Comparison of ENCODE assay signal across 8 cellular contexts in genomic region chr7:99326408-99326782, GRCh38. TPM values are rescaled to one million over a fixed set of nuclear protein-coding genes. Genes with fewer than 3 reads are reported as not detected.
DNase-seq lines count a peak whose midpoint lies in the region; ATAC-seq, FAIRE-seq and TF ChIP-seq lines count a peak whose summit lies in the region.

No MANE protein-coding gene starts in this region.

- no peak for ATAC-seq in HepG2
- no peak for ATAC-seq in HG03139 (IDR thresholded peaks at IDR 0.05; ENCODE audit: unreplicated experiment)

- H3K27me3 ChIP-seq in HepG2 (ENCODE audit: control insufficient read depth in 1 of 2, insufficient read depth in 2 of 2, low read length in 2 of 2): no peaks in the 10 kb centered on the region; a peak in 1 of 5 replicates
- no peaks in the 10 kb centered on the region for H3K27me3 ChIP-seq in tibial nerve

- H3K27me3 Mint-ChIP-seq in activated T-cell treated with anti-CD3 and anti-CD28 coated beads, Interleukin-2, amount 50 U/mL, for 24 hours: no peaks in the 10 kb centered on the region
- no peaks in the 10 kb centered on the region for H3K27me3 Mint-ChIP-seq in activated naive CD8-positive, alpha-beta T cell treated with anti-CD3 and anti-CD28 coated beads for 36 hours

- H3K4me3 ChIP-seq in HepG2 (replicated peaks in 1 of 3; ENCODE audit: insufficient read depth in 1 of 3, low read depth in 2 of 3, low read length in 3 of 3) (peak overlapping the region; percentile 89 to 99 (median 92)), tibial nerve (peak overlapping the region; percentile 94 to 98 (median 96))

- CTCF ChIA-PET in HepG2 (lab: Yijun Ruan, JAX; ENCODE audit: low intra/inter-chr PET ratio, low total read pairs): no interaction called here

- BruUV-seq in HepG2 (replicated peaks; lab: Mats Ljungman, UMichigan): no TSS peak

- H3K27ac ChIP-seq in HepG2 (ENCODE audit: extremely low read length, insufficient read depth, low read length): peak overlapping the region; percentile 83
- peak overlapping the region; percentile 71 to 95 (median 91) for H3K27ac ChIP-seq in tibial nerve

- TF ChIP-seq EP300 in HepG2 (IDR thresholded peaks at IDR 0.05; ENCODE audit: low read depth in 2 of 2, low read length in 2 of 2) (no peak), HepG2 (CRISPR knock-in tag; IDR thresholded peaks at IDR 0.05; ENCODE audit: borderline replicate concordance) (no peak), tibial nerve (IDR thresholded peaks at IDR 0.05) (no peak)

- H4K20me1 ChIP-seq in HepG2 (ENCODE audit: insufficient read depth, low read length): no peaks in the 10 kb centered on the region

- H3K27ac Mint-ChIP-seq in activated T-cell treated with anti-CD3 and anti-CD28 coated beads, Interleukin-2, amount 50 U/mL, for 24 hours: peak overlapping the region; percentile 94
- peak overlapping the region; percentile 86 for H3K27ac Mint-ChIP-seq in activated naive CD8-positive, alpha-beta T cell treated with anti-CD3 and anti-CD28 coated beads for 36 hours

- POLR2A ChIA-PET in HepG2 (lab: Yijun Ruan, JAX): interaction anchor here (1.0 to 1.4 kb wide), 2 partner anchors 46 to 83 kb away, joined by 4 read pairs; partner anchors contain the start of genes BUD31 and PDAP1

- peaks cover 50% of the 10 kb centered on the region for H3K4me1 ChIP-seq in HepG2 (ENCODE audit: insufficient read depth, low read length)
- H3K4me1 ChIP-seq in tibial nerve: peaks cover 0 to 61% (median 26%) of the 10 kb centered on the region in 4 donors

- no peak for TF ChIP-seq POLR2A in HepG2 (IDR thresholded peaks at IDR 0.05; ENCODE audit: insufficient read depth in 1 of 2, low read depth in 2 of 2, low read length in 2 of 2)
- no peak for TF ChIP-seq POLR2A in tibial nerve (IDR thresholded peaks at IDR 0.05)

- peaks cover 39% of the 10 kb centered on the region for H3K36me3 Mint-ChIP-seq in activated T-cell treated with anti-CD3 and anti-CD28 coated beads, Interleukin-2, amount 50 U/mL, for 24 hours (ENCODE audit: low read depth)
- peaks cover 25% of the 10 kb centered on the region for H3K36me3 Mint-ChIP-seq in activated naive CD8-positive, alpha-beta T cell treated with anti-CD3 and anti-CD28 coated beads for 36 hours

- H2AFZ ChIP-seq in HepG2 (ENCODE audit: low read length): no peak overlapping the region

- no peak for TF ChIP-seq CTCF in HepG2 (CRISPR knock-in tag; IDR thresholded peaks at IDR 0.05)
- TF ChIP-seq CTCF in tibial nerve (IDR thresholded peaks at IDR 0.05): no peak

- H3K4me3 Mint-ChIP-seq in activated T-cell treated with anti-CD3 and anti-CD28 coated beads, Interleukin-2, amount 50 U/mL, for 24 hours: peak overlapping the region; percentile 85
- peak overlapping the region; percentile 90 for H3K4me3 Mint-ChIP-seq in activated naive CD8-positive, alpha-beta T cell treated with anti-CD3 and anti-CD28 coated beads for 36 hours

- peak overlapping the region; percentile 92 for H3K9ac ChIP-seq in HepG2 (ENCODE audit: insufficient read depth, low read depth, low read length)

- H3K4me1 Mint-ChIP-seq in activated T-cell treated with anti-CD3 and anti-CD28 coated beads, Interleukin-2, amount 50 U/mL, for 24 hours (ENCODE audit: low read depth): peaks cover 47% of the 10 kb centered on the region
- H3K4me1 Mint-ChIP-seq in activated naive CD8-positive, alpha-beta T cell treated with anti-CD3 and anti-CD28 coated beads for 36 hours: peaks cover 31% of the 10 kb centered on the region

- FAIRE-seq in HepG2 (lab: Jason Lieb, UNC): no peak

- no peaks in the 10 kb centered on the region for H3K9me3 Mint-ChIP-seq in activated T-cell treated with anti-CD3 and anti-CD28 coated beads, Interleukin-2, amount 50 U/mL, for 24 hours
- no peaks in the 10 kb centered on the region for H3K9me3 Mint-ChIP-seq in activated naive CD8-positive, alpha-beta T cell treated with anti-CD3 and anti-CD28 coated beads for 36 hours

- H3K4me2 ChIP-seq in HepG2 (ENCODE audit: low read depth, low read length): peak overlapping the region; percentile 81

- H3K79me2 ChIP-seq in HepG2 (ENCODE audit: insufficient read depth, low read length): peaks cover 49% of the 10 kb centered on the region

- DNase-seq in activated T-cell treated with anti-CD3 and anti-CD28 coated beads, Interleukin-2, amount 50 U/mL, for 24 hours: no peak
- DNase-seq in activated T-cell treated with anti-CD3 and anti-CD28 coated beads for 4 hours (no peak), HepG2 (ENCODE audit: low spot score) (no peak), tibial nerve (ENCODE audit: low spot score in 2 of 2) (no peak), RPMI8226 (no peak), occipital lobe (lab: John Stamatoyannopoulos, UW) (no peak)
- DNase-seq in activated naive CD8-positive, alpha-beta T cell treated with anti-CD3 and anti-CD28 coated beads for 36 hours: no peak

- intact Hi-C loops in HepG2 (cut with micrococcal nuclease; ENCODE audit: unreplicated experiment): no loop called here

- H3K36me3 ChIP-seq in HepG2 (replicated peaks in 1 of 2; ENCODE audit: control insufficient read depth in 1 of 2, insufficient read depth in 2 of 2, low read length in 2 of 2) (0 out of 5 replicates have a peak, but pooled peaks cover 0 to 4% of the 10 kb centered on the region in 2 experiments), tibial nerve (no peaks in the 10 kb centered on the region)

- no peaks in the 10 kb centered on the region for H3K9me3 ChIP-seq in HepG2 (ENCODE audit: low read length)
- no peaks in the 10 kb centered on the region for H3K9me3 ChIP-seq in tibial nerve

- in situ Hi-C loops in HepG2 (cut with HindIII; ENCODE audit: extremely low pct_ligation_motif_present, low pct_unique_long_range_greater_than_20kb): no loop called here

- TF ChIP-seq RAD21 in HepG2 (CRISPR knock-in tag; IDR thresholded peaks at IDR 0.05): no peak

- 2% methylated on average over 10 of the region's 10 CpGs for WGBS in HepG2 (ENCODE audit: low lambda C conversion rate)
- WGBS in tibial nerve, 2 donors: 0 to 1% methylated on average over 10 of the region's 10 CpGs

RNA-seq across cellular contexts. Expression of gene ARPC1A, which starts 0.7 kb away (rescaled TPM):
- 10 to 100 TPM; 55.0 to 55.9 TPM for total RNA-seq in activated naive CD8-positive, alpha-beta T cell treated with anti-CD3 and anti-CD28 coated beads for 36 hours
- 88.5 and 89.7 TPM in 2 replicates for total RNA-seq in HepG2 (2016; rRNA removed; fragmentation: Illumina TruSeq; extraction: Trizol)
- 352 and 381 TPM in 2 replicates for total RNA-seq in HepG2 (2016; cell fraction: cytosol; rRNA removed; fragmentation: Illumina TruSeq; extraction: Trizol; ENCODE audit: low read depth)
- total RNA-seq in HepG2 (2016; cell fraction: insoluble cytoplasmic fraction; rRNA removed; fragmentation: Illumina TruSeq; extraction: Trizol): 88.4 and 99.3 TPM in 2 replicates
- total RNA-seq in HepG2 (2016; cell fraction: membrane; rRNA removed; fragmentation: Illumina TruSeq; extraction: Trizol): 379 and 382 TPM in 2 replicates
- 36.5 and 43.0 TPM in 2 replicates for total RNA-seq in HepG2 (2016; cell fraction: nucleus; rRNA removed; fragmentation: Illumina TruSeq; extraction: Trizol)
- 44.3 and 46.8 TPM in 2 replicates for polyA plus RNA-seq in HepG2 (2011; rRNA removed)
- 69.4 and 70.9 TPM in 2 replicates for polyA plus RNA-seq in HepG2 (2011; cell fraction: cytosol; rRNA removed)
- polyA plus RNA-seq in HepG2 (2011; cell fraction: nucleus; rRNA removed): 27.0 and 30.7 TPM in 2 replicates
- 77.3 and 81.6 TPM in 2 replicates for polyA plus RNA-seq in HepG2 (2012)
- 628 and 647 TPM in 2 replicates for polyA plus RNA-seq in HepG2 (2016; cell fraction: cytosol; fragmentation: Illumina TruSeq; extraction: Trizol; ENCODE audit: low read depth)
- 133 and 136 TPM in 2 replicates for polyA plus RNA-seq in HepG2 (2016; cell fraction: insoluble cytoplasmic fraction; fragmentation: Illumina TruSeq; extraction: Trizol; ENCODE audit: low read depth)
- polyA plus RNA-seq in HepG2 (2016; cell fraction: membrane; fragmentation: Illumina TruSeq; extraction: Trizol; ENCODE audit: low read depth): 501 and 566 TPM in 2 replicates
- polyA plus RNA-seq in HepG2 (2016; cell fraction: nucleus; fragmentation: Illumina TruSeq; extraction: Trizol; ENCODE audit: insufficient read depth, low read depth): 71.6 and 84.3 TPM in 2 replicates
- polyA minus RNA-seq in HepG2 (2011; rRNA and poly(A)+ RNA removed; ENCODE audit: low replicate concordance): 89.0 and 132 TPM in 2 replicates
- polyA minus RNA-seq in HepG2 (2011; cell fraction: cytosol; rRNA and poly(A)+ RNA removed): 36.2 and 38.2 TPM in 2 replicates
- polyA minus RNA-seq in HepG2 (2011; cell fraction: nucleus; rRNA and poly(A)+ RNA removed): 21.1 and 31.1 TPM in 2 replicates
- total RNA-seq in tibial nerve: 100 to 1,000 TPM in 3 of 4 donors, 10 to 100 TPM in 1; 92.2 to 151 (median 118) TPM
- total RNA-seq in occipital lobe: 72.1 TPM

RNA-seq across cellular contexts. Expression of gene ARPC1B, which starts 48.1 kb away (rescaled TPM):
- 100 to 1,000 TPM; 256 to 258 TPM for total RNA-seq in activated naive CD8-positive, alpha-beta T cell treated with anti-CD3 and anti-CD28 coated beads for 36 hours
- 89.1 and 92.2 TPM in 2 replicates for total RNA-seq in HepG2 (2016; rRNA removed; fragmentation: Illumina TruSeq; extraction: Trizol)
- 177 and 178 TPM in 2 replicates for total RNA-seq in HepG2 (2016; cell fraction: cytosol; rRNA removed; fragmentation: Illumina TruSeq; extraction: Trizol; ENCODE audit: low read depth)
- 96.5 and 103 TPM in 2 replicates for total RNA-seq in HepG2 (2016; cell fraction: insoluble cytoplasmic fraction; rRNA removed; fragmentation: Illumina TruSeq; extraction: Trizol)
- 193 and 196 TPM in 2 replicates for total RNA-seq in HepG2 (2016; cell fraction: membrane; rRNA removed; fragmentation: Illumina TruSeq; extraction: Trizol)
- 40.7 and 55.8 TPM in 2 replicates for total RNA-seq in HepG2 (2016; cell fraction: nucleus; rRNA removed; fragmentation: Illumina TruSeq; extraction: Trizol)
- 72.9 and 89.3 TPM in 2 replicates for polyA plus RNA-seq in HepG2 (2011; rRNA removed)
- polyA plus RNA-seq in HepG2 (2011; cell fraction: cytosol; rRNA removed): 96.6 and 133 TPM in 2 replicates
- 99.1 and 115 TPM in 2 replicates for polyA plus RNA-seq in HepG2 (2011; cell fraction: nucleus; rRNA removed)
- polyA plus RNA-seq in HepG2 (2012): 36.2 and 88.7 TPM in 2 replicates
- polyA plus RNA-seq in HepG2 (2016; cell fraction: cytosol; fragmentation: Illumina TruSeq; extraction: Trizol; ENCODE audit: low read depth): 263 and 307 TPM in 2 replicates
- polyA plus RNA-seq in HepG2 (2016; cell fraction: insoluble cytoplasmic fraction; fragmentation: Illumina TruSeq; extraction: Trizol; ENCODE audit: low read depth): 123 and 124 TPM in 2 replicates
- 224 and 233 TPM in 2 replicates for polyA plus RNA-seq in HepG2 (2016; cell fraction: membrane; fragmentation: Illumina TruSeq; extraction: Trizol; ENCODE audit: low read depth)
- 78.2 and 84.5 TPM in 2 replicates for polyA plus RNA-seq in HepG2 (2016; cell fraction: nucleus; fragmentation: Illumina TruSeq; extraction: Trizol; ENCODE audit: insufficient read depth, low read depth)
- 58.7 and 66.9 TPM in 2 replicates for polyA minus RNA-seq in HepG2 (2011; rRNA and poly(A)+ RNA removed; ENCODE audit: low replicate concordance)
- 37.9 and 45.0 TPM in 2 replicates for polyA minus RNA-seq in HepG2 (2011; cell fraction: cytosol; rRNA and poly(A)+ RNA removed)
- polyA minus RNA-seq in HepG2 (2011; cell fraction: nucleus; rRNA and poly(A)+ RNA removed): 27.1 and 29.6 TPM in 2 replicates
- 100 to 1,000 TPM; 178 to 337 (median 306) TPM for total RNA-seq in tibial nerve
- 11.9 TPM for total RNA-seq in occipital lobe

RNA-seq across cellular contexts. Expression of gene MYH16, which starts 53.8 kb away (rescaled TPM):
- not detected for total RNA-seq in activated naive CD8-positive, alpha-beta T cell treated with anti-CD3 and anti-CD28 coated beads for 36 hours
- total RNA-seq in HepG2 (2016; rRNA removed; fragmentation: Illumina TruSeq; extraction: Trizol): 0.15 and 0.20 TPM in 2 replicates
- total RNA-seq in HepG2 (2016; cell fraction: cytosol; rRNA removed; fragmentation: Illumina TruSeq; extraction: Trizol; ENCODE audit: low read depth): not detected in 2 replicates
- total RNA-seq in HepG2 (2016; cell fraction: insoluble cytoplasmic fraction; rRNA removed; fragmentation: Illumina TruSeq; extraction: Trizol): 0.15 and 0.37 TPM in 2 replicates
- 0.15 TPM in 1 of 2 replicates, not detected in the other for total RNA-seq in HepG2 (2016; cell fraction: membrane; rRNA removed; fragmentation: Illumina TruSeq; extraction: Trizol)
- 0.13 TPM in 1 of 2 replicates, not detected in the other for total RNA-seq in HepG2 (2016; cell fraction: nucleus; rRNA removed; fragmentation: Illumina TruSeq; extraction: Trizol)
- polyA plus RNA-seq in HepG2 (2011; rRNA removed): 0.05 and 0.25 TPM in 2 replicates
- 0.06 and 0.11 TPM in 2 replicates for polyA plus RNA-seq in HepG2 (2011; cell fraction: cytosol; rRNA removed)
- polyA plus RNA-seq in HepG2 (2011; cell fraction: nucleus; rRNA removed): 0.05 and 0.08 TPM in 2 replicates
- polyA plus RNA-seq in HepG2 (2012): 0.05 TPM in 1 of 2 replicates, not detected in the other
- 0.11 and 0.15 TPM in 2 replicates for polyA plus RNA-seq in HepG2 (2016; cell fraction: cytosol; fragmentation: Illumina TruSeq; extraction: Trizol; ENCODE audit: low read depth)
- 0.11 and 0.27 TPM in 2 replicates for polyA plus RNA-seq in HepG2 (2016; cell fraction: insoluble cytoplasmic fraction; fragmentation: Illumina TruSeq; extraction: Trizol; ENCODE audit: low read depth)
- 0.10 TPM in 1 of 2 replicates, not detected in the other for polyA plus RNA-seq in HepG2 (2016; cell fraction: membrane; fragmentation: Illumina TruSeq; extraction: Trizol; ENCODE audit: low read depth)
- polyA plus RNA-seq in HepG2 (2016; cell fraction: nucleus; fragmentation: Illumina TruSeq; extraction: Trizol; ENCODE audit: insufficient read depth, low read depth): not detected in 2 replicates
- not detected in 2 replicates for polyA minus RNA-seq in HepG2 (2011; rRNA and poly(A)+ RNA removed; ENCODE audit: low replicate concordance)
- polyA minus RNA-seq in HepG2 (2011; cell fraction: cytosol; rRNA and poly(A)+ RNA removed): not detected in 2 replicates
- not detected in 2 replicates for polyA minus RNA-seq in HepG2 (2011; cell fraction: nucleus; rRNA and poly(A)+ RNA removed)
- not detected for total RNA-seq in tibial nerve
- total RNA-seq in occipital lobe: not detected
